In genomic region chr6:166707045-166707444, GRCh38 we compare ENCODE assay signal across 8 cellular contexts.
DNase-seq lines count a peak whose midpoint lies in the region; ATAC-seq and TF ChIP-seq lines count a peak whose summit lies in the region.

No MANE protein-coding gene starts in this region.

- ATAC-seq in HG02798 (IDR thresholded peaks at IDR 0.05; ENCODE audit: poor library complexity, unreplicated experiment): no peak

- H3K4me3 Mint-ChIP-seq in activated CD4-positive, alpha-beta T cell treated with anti-CD3 and anti-CD28 coated beads, Interleukin-2, amount 10 ng/mL, durations not matched to agents 7 days and 5 days: no peak overlapping the region
- no peak overlapping the region for H3K4me3 Mint-ChIP-seq in activated CD4-positive, alpha-beta memory T cell treated with anti-CD3 and anti-CD28 coated beads for 36 hours

- no peaks in the 10 kb centered on the region for H3K4me1 ChIP-seq in sigmoid colon

- no peak for TF ChIP-seq EP300 in sigmoid colon (IDR thresholded peaks at IDR 0.05)

- peaks cover 4% of the 10 kb centered on the region for H3K27me3 Mint-ChIP-seq in activated CD4-positive, alpha-beta T cell treated with anti-CD3 and anti-CD28 coated beads, Interleukin-2, amount 10 ng/mL, durations not matched to agents 7 days and 5 days
- no peaks in the 10 kb centered on the region for H3K27me3 Mint-ChIP-seq in activated CD4-positive, alpha-beta memory T cell treated with anti-CD3 and anti-CD28 coated beads for 36 hours

- no peaks in the 10 kb centered on the region for H3K36me3 ChIP-seq in sigmoid colon

- TF ChIP-seq CTCF in sigmoid colon (IDR thresholded peaks at IDR 0.05): no peak

- no peaks in the 10 kb centered on the region for H3K4me1 Mint-ChIP-seq in activated CD4-positive, alpha-beta T cell treated with anti-CD3 and anti-CD28 coated beads, Interleukin-2, amount 10 ng/mL, durations not matched to agents 7 days and 5 days
- no peaks in the 10 kb centered on the region for H3K4me1 Mint-ChIP-seq in activated CD4-positive, alpha-beta memory T cell treated with anti-CD3 and anti-CD28 coated beads for 36 hours (ENCODE audit: low read depth)

- WGBS in sigmoid colon, 2 donors: 7 to 27% methylated on average over 10 of the region's 10 CpGs

- H3K9me3 ChIP-seq in sigmoid colon: no peaks in the 10 kb centered on the region

- TF ChIP-seq POLR2A in sigmoid colon (IDR thresholded peaks at IDR 0.05): no peak

- no peak overlapping the region for H3K4me3 ChIP-seq in sigmoid colon

- no peak overlapping the region for H3K27ac Mint-ChIP-seq in activated CD4-positive, alpha-beta T cell treated with anti-CD3 and anti-CD28 coated beads, Interleukin-2, amount 10 ng/mL, durations not matched to agents 7 days and 5 days
- no peak overlapping the region for H3K27ac Mint-ChIP-seq in activated CD4-positive, alpha-beta memory T cell treated with anti-CD3 and anti-CD28 coated beads for 36 hours

- intact Hi-C loops in activated CD4-positive, alpha-beta memory T cell treated with anti-CD3 and anti-CD28 coated beads for 36 hours (cut with micrococcal nuclease): no loop called here
- intact Hi-C loops in sigmoid colon (cut with DNase I): no loop called here

- peak; percentile 20 for DNase-seq in activated CD4-positive, alpha-beta T cell treated with anti-CD3 and anti-CD28 coated beads, Interleukin-2, amount 10 ng/mL, durations not matched to agents 7 days and 5 days
- DNase-seq in activated CD4-positive, alpha-beta T cell treated with anti-CD3 and anti-CD28 coated beads, Interleukin-2, amount 50 U/mL, for 4 hours: no peak
- DNase-seq in HUDEP-2 (lab: John Stamatoyannopoulos, UW; ENCODE audit: unreplicated experiment in 76 of 76) (peak in 69 of 76 experiments; percentile 18 to 86 (median 67)), hepatic stellate cell (ENCODE audit: low spot score) (peak; percentile 23), sigmoid colon (no peak)
- DNase-seq in activated CD4-positive, alpha-beta memory T cell treated with anti-CD3 and anti-CD28 coated beads for 36 hours: peak; percentile 51
- DNase-seq in stimulated activated CD8-positive, alpha-beta memory T cell treated with anti-CD3 and anti-CD28 coated beads, Interleukin-4, amount 100 ng/mL, for 48 hours: peak; percentile 33

- no peaks in the 10 kb centered on the region for H3K27me3 ChIP-seq in sigmoid colon

- POLR2A ChIA-PET in activated CD4-positive, alpha-beta T cell treated with anti-CD3 and anti-CD28 coated beads, Interleukin-2, amount 10 ng/mL, durations not matched to agents 7 days and 5 days (lab: Charles Lee): no interaction called here
- POLR2A ChIA-PET in activated CD4-positive, alpha-beta memory T cell treated with anti-CD3 and anti-CD28 coated beads for 36 hours (lab: Charles Lee): no interaction called here

- H3K36me3 Mint-ChIP-seq in activated CD4-positive, alpha-beta T cell treated with anti-CD3 and anti-CD28 coated beads, Interleukin-2, amount 10 ng/mL, durations not matched to agents 7 days and 5 days (ENCODE audit: low read depth): no peaks in the 10 kb centered on the region
- no peaks in the 10 kb centered on the region for H3K36me3 Mint-ChIP-seq in activated CD4-positive, alpha-beta memory T cell treated with anti-CD3 and anti-CD28 coated beads for 36 hours

- no peaks in the 10 kb centered on the region for H3K9me3 Mint-ChIP-seq in activated CD4-positive, alpha-beta T cell treated with anti-CD3 and anti-CD28 coated beads, Interleukin-2, amount 10 ng/mL, durations not matched to agents 7 days and 5 days
- peaks cover 8% of the 10 kb centered on the region for H3K9me3 Mint-ChIP-seq in activated CD4-positive, alpha-beta memory T cell treated with anti-CD3 and anti-CD28 coated beads for 36 hours

- CTCF ChIA-PET in activated CD4-positive, alpha-beta T cell treated with anti-CD3 and anti-CD28 coated beads, Interleukin-2, amount 10 ng/mL, durations not matched to agents 7 days and 5 days (lab: Charles Lee): no interaction called here
- CTCF ChIA-PET in activated CD4-positive, alpha-beta memory T cell treated with anti-CD3 and anti-CD28 coated beads for 36 hours (lab: Charles Lee): no interaction called here

- H3K27ac ChIP-seq in sigmoid colon: no peak overlapping the region

Comparison
In these comparisons a context has a peak if more than half of its experiments do, and no peak if none do; other contexts are left out.
1. DNase-seq: peak in activated CD4-positive, alpha-beta T cell treated with anti-CD3 and anti-CD28 coated beads, Interleukin-2, amount 10 ng/mL, durations not matched to agents 7 days and 5 days (single experiment), HUDEP-2 (69 of 76), activated CD4-positive, alpha-beta memory T cell treated with anti-CD3 and anti-CD28 coated beads for 36 hours (single experiment), hepatic stellate cell (single experiment) and stimulated activated CD8-positive, alpha-beta memory T cell treated with anti-CD3 and anti-CD28 coated beads, Interleukin-4, amount 100 ng/mL, for 48 hours (single experiment); none in activated CD4-positive, alpha-beta T cell treated with anti-CD3 and anti-CD28 coated beads, Interleukin-2, amount 50 U/mL, for 4 hours (0 of 2) and sigmoid colon (single experiment).